8 cellular contexts compared by ENCODE assay signal in the genomic region with DNA sequence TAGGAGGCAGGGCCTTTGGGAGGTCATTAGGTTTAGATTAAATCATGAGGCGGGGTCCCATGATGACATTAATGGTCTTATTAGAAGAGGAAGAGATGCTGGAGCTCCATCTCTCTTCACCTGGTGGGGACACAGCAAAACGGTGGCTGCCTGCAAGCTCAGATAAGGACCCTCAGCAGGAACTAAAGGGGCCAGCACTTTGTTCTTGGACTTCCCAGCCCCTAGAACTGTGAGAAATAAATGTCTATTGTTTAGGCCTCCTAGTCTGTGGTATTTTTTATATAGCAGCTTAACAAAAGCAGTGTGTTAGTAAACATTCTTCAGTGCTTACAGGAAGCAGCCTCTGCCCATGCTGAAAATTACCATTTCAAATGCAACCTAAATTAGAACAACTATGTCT.
"Had no signal": no experiment of that assay in that cellular context is flagged by ENCODE, and none has a peak within 500 bp of the region (broad histone marks: within the 10 kb centered on the region; RNA-seq: fewer than 3 reads in every experiment).

No MANE protein-coding gene starts in this region.

- H3K9ac ChIP-seq: GM23248 had no signal

- H3K36me3 Mint-ChIP-seq: IgD-negative memory B cell had no signal

- DNase-seq: GM23248, GOT3, H7, KG1 had no signal

- H3K4me1 ChIP-seq: HAP-1 had no signal

- H3K27me3 Mint-ChIP-seq: IgD-negative memory B cell had no signal

- ATAC-seq: HCT116 had no signal

- H3K4me1 Mint-ChIP-seq: IgD-negative memory B cell had no signal

- H3K9me3 ChIP-seq: HAP-1 had no signal

- H3K27ac ChIP-seq: GM23248 had no signal

- H3K4me3 ChIP-seq: GM23248, HAP-1 had no signal

- H3K4me3 Mint-ChIP-seq: IgD-negative memory B cell had no signal

- H3K27ac Mint-ChIP-seq: IgD-negative memory B cell had no signal

- H3K36me3 ChIP-seq: HAP-1 had no signal

- FAIRE-seq: HTR-8/SVneo had no signal
